ENCODE assay signal across 1 cellular context in genomic region chr6:17962436-17963031, GRCh38.
TF ChIP-seq lines count a peak whose summit lies in the region.

No MANE protein-coding gene starts in this region.

TF ChIP-seq in WTC11, 78 proteins besides CTCF, POLR2A, EP300 and RAD21 (continued from another document):
- TF ChIP-seq ARID4B (CRISPR knock-in tag; IDR thresholded peaks at IDR 0.05; ENCODE audit: borderline replicate concordance) (no peak), MXD4 (CRISPR knock-in tag; IDR thresholded peaks at IDR 0.05; ENCODE audit: borderline replicate concordance) (no peak), CDX4 (CRISPR knock-in tag; IDR thresholded peaks at IDR 0.05; ENCODE audit: borderline replicate concordance) (no peak), JUN (CRISPR knock-in tag; IDR thresholded peaks at IDR 0.05) (no peak), RORB (CRISPR knock-in tag; IDR thresholded peaks at IDR 0.05) (no peak), NR1H2 (CRISPR knock-in tag; IDR thresholded peaks at IDR 0.05) (no peak), KAT7 (CRISPR knock-in tag; IDR thresholded peaks at IDR 0.05; ENCODE audit: borderline replicate concordance) (no peak), SMAD4 (CRISPR knock-in tag; IDR thresholded peaks at IDR 0.05) (no peak), ZNF671 (CRISPR knock-in tag; IDR thresholded peaks at IDR 0.05) (no peak), ZNF425 (CRISPR knock-in tag; conservative IDR thresholded peaks at IDR 0.05) (no peak), ZSCAN18 (CRISPR knock-in tag; IDR thresholded peaks at IDR 0.05) (no peak), CREB1 (CRISPR knock-in tag; IDR thresholded peaks at IDR 0.05) (no peak)
TF ChIP-seq in WTC11: peak in this region for 0.
